ENCODE assay signal across 10 cellular contexts in genomic region chr12:121061831-121062230, GRCh38. TPM values are rescaled to one million over a fixed set of nuclear protein-coding genes. Genes with fewer than 3 reads are reported as not detected.
DNase-seq lines count a peak whose midpoint lies in the region; ATAC-seq and TF ChIP-seq lines count a peak whose summit lies in the region.
"Had no signal": no experiment of that assay in that cellular context is flagged by ENCODE, and none has a peak within 500 bp of the region (broad histone marks: within the 10 kb centered on the region; RNA-seq: fewer than 3 reads in every experiment).

No MANE protein-coding gene starts in this region.

- no peak overlapping the region for H3K4me3 Mint-ChIP-seq in CD8-positive, alpha-beta memory T cell
- H3K4me3 Mint-ChIP-seq in WTC11 (no peak overlapping the region), nephron progenitor cell (no peak overlapping the region)

- H3K27ac Mint-ChIP-seq in CD8-positive, alpha-beta memory T cell, result peak overlapping the region in 1 of 8 donors; percentile 43
- H3K27ac Mint-ChIP-seq in WTC11 (no peak overlapping the region), nephron progenitor cell (no peak overlapping the region)

- H3K4me1 Mint-ChIP-seq in CD8-positive, alpha-beta memory T cell, result peaks cover 12 to 16% (median 14%) of the 10 kb centered on the region in 3 donors
- H3K4me1 Mint-ChIP-seq in WTC11 (peaks cover 3% of the 10 kb centered on the region), nephron progenitor cell (peaks cover 7% of the 10 kb centered on the region)

- no peaks in the 10 kb centered on the region for H3K27me3 Mint-ChIP-seq in CD8-positive, alpha-beta memory T cell
- H3K27me3 Mint-ChIP-seq in WTC11 (ENCODE audit: low read depth) (peaks cover 4% of the 10 kb centered on the region; the same call in 1 of the 2 replicates), nephron progenitor cell (ENCODE audit: low read depth, poor library complexity) (peaks cover 22% of the 10 kb centered on the region)

- no peaks in the 10 kb centered on the region for H3K9me3 ChIP-seq in Loucy (ENCODE audit: insufficient read depth, low read depth, low read length)
- no peaks in the 10 kb centered on the region for H3K9me3 ChIP-seq in adipocyte (ENCODE audit: control insufficient read depth, low read length)
- no peaks in the 10 kb centered on the region for H3K9me3 ChIP-seq in CD8-positive, alpha-beta memory T cell (ENCODE audit: low read length)

- POLR2A ChIA-PET in CD8-positive, alpha-beta memory T cell (lab: Charles Lee), result interaction anchor here (1.0 kb wide), 1 partner anchor 31 kb away, joined by 3 read pairs; no protein-coding TSS in a partner anchor
- POLR2A ChIA-PET in WTC11 (lab: Charles Lee), result no interaction called here

- H3F3A ChIP-seq in Loucy (ENCODE audit: low read depth), result no peaks in the 10 kb centered on the region

- H3K4me3 ChIP-seq in Loucy (ENCODE audit: low read length, poor library complexity, severe bottlenecking), result no peak overlapping the region
- H3K4me3 ChIP-seq in adipocyte (ENCODE audit: low read length), result no peak overlapping the region
- no peak overlapping the region for H3K4me3 ChIP-seq in CD8-positive, alpha-beta memory T cell (ENCODE audit: low read length)

- CTCF ChIA-PET in CD8-positive, alpha-beta memory T cell (lab: Charles Lee), result interaction anchor here (1.3 to 4.5 kb wide), 10 partner anchors 10 to 89 kb away, joined by 5 to 93 read pairs (median 10); no protein-coding TSS in a partner anchor
- CTCF ChIA-PET in WTC11 (lab: Charles Lee), result interaction anchor here (0.9 to 1.5 kb wide), 2 partner anchors 34 to 45 kb away, joined by 4 read pairs; partner anchors contain the start of gene C12orf43

- H3K36me3 ChIP-seq in Loucy (ENCODE audit: insufficient read depth, low read length) (no peaks in the 10 kb centered on the region), adipocyte (ENCODE audit: control insufficient read depth, insufficient read depth, low read length, severe bottlenecking) (no peaks in the 10 kb centered on the region)
- no peaks in the 10 kb centered on the region for H3K36me3 ChIP-seq in CD8-positive, alpha-beta memory T cell (ENCODE audit: insufficient read depth, low read length)

- TF ChIP-seq CTCF in Loucy (conservative IDR thresholded peaks at IDR 0.05; ENCODE audit: low read length) (peak; percentile 80), WTC11 (IDR thresholded peaks at IDR 0.05) (no peak), nephron progenitor cell (IDR thresholded peaks at IDR 0.05) (no peak)

- H3K27ac ChIP-seq in CD8-positive, alpha-beta memory T cell (ENCODE audit: low read depth, low read length), result no peak overlapping the region

- H3K9me2 ChIP-seq in Loucy (replicated peaks; ENCODE audit: low read depth, low read length), result no peaks in the 10 kb centered on the region

- H3K79me2 ChIP-seq in Loucy (ENCODE audit: insufficient read depth, low read length), result no peaks in the 10 kb centered on the region

- H2AFZ ChIP-seq in Loucy (ENCODE audit: low read length), result no peak overlapping the region

- no peaks in the 10 kb centered on the region for H3K27me3 ChIP-seq in Loucy (ENCODE audit: insufficient read depth, low read length, poor library complexity, severe bottlenecking)
- H3K27me3 ChIP-seq in adipocyte (replicated peaks; ENCODE audit: control insufficient read depth, insufficient read depth, low read length), result no peaks in the 10 kb centered on the region
- no peaks in the 10 kb centered on the region for H3K27me3 ChIP-seq in CD8-positive, alpha-beta memory T cell (ENCODE audit: insufficient read depth, low read length, poor library complexity, severe bottlenecking)

- no peaks in the 10 kb centered on the region for H3K9me3 Mint-ChIP-seq in CD8-positive, alpha-beta memory T cell
- H3K9me3 Mint-ChIP-seq in WTC11 (no peaks in the 10 kb centered on the region), nephron progenitor cell (no peaks in the 10 kb centered on the region)

- H3K9ac ChIP-seq in Loucy (ENCODE audit: low read depth, low read length, poor library complexity, severe bottlenecking) (no peak overlapping the region), adipocyte (ENCODE audit: low read length) (no peak overlapping the region)

- H3K4me1 ChIP-seq in Loucy (ENCODE audit: insufficient read depth, low read length, poor library complexity, severe bottlenecking) (peaks cover 8% of the 10 kb centered on the region), adipocyte (ENCODE audit: control insufficient read depth, insufficient read depth, low read length) (peaks cover 5% of the 10 kb centered on the region)
- H3K4me1 ChIP-seq in CD8-positive, alpha-beta memory T cell (ENCODE audit: insufficient read depth, low read length), result peaks cover 8% of the 10 kb centered on the region

- ATAC-seq in WTC11, result no peak

- H3K4me2 ChIP-seq in Loucy (ENCODE audit: low read depth, low read length, poor library complexity, severe bottlenecking), result no peak overlapping the region

- DNase-seq in DMS114 treated with DMSO at 0.1 percent for 48 hours (lab: John Stamatoyannopoulos, UW; ENCODE audit: unreplicated experiment) (peak; percentile 55), adipocyte (ENCODE audit: low read depth) (peak; percentile 10), left kidney (ENCODE audit: low read depth, low spot score) (peak; percentile 9), WTC11 (ENCODE audit: low spot score) (no peak), nephron progenitor cell (no peak), DMS79 (lab: John Stamatoyannopoulos, UW) (no peak)
- no peak for DNase-seq in CD8-positive, alpha-beta memory T cell
- DNase-seq: central memory CD4-positive, alpha-beta T cell; Karpas-422 had no signal

- no peaks in the 10 kb centered on the region for H4K20me1 ChIP-seq in Loucy (ENCODE audit: insufficient read depth, low read length, poor library complexity, severe bottlenecking)

- H3K36me3 Mint-ChIP-seq in CD8-positive, alpha-beta memory T cell, result no peaks in the 10 kb centered on the region
- H3K36me3 Mint-ChIP-seq in WTC11, result no peaks in the 10 kb centered on the region
- H3K36me3 Mint-ChIP-seq in nephron progenitor cell (ENCODE audit: low read depth), result no peaks in the 10 kb centered on the region

TF ChIP-seq in WTC11, 78 proteins besides CTCF, POLR2A, EP300 and RAD21:
- TF ChIP-seq MXD4 (CRISPR knock-in tag; IDR thresholded peaks at IDR 0.05; ENCODE audit: borderline replicate concordance), result no peak
- TF ChIP-seq ZNF317 (CRISPR knock-in tag; IDR thresholded peaks at IDR 0.05; ENCODE audit: borderline replicate concordance, low read depth), result no peak
- TF ChIP-seq SOX15 (CRISPR knock-in tag; IDR thresholded peaks at IDR 0.05), result no peak
- no peak for TF ChIP-seq ZNF121 (CRISPR knock-in tag; IDR thresholded peaks at IDR 0.05)
- TF ChIP-seq GABPB1 (CRISPR knock-in tag; IDR thresholded peaks at IDR 0.05), result no peak
- no peak for TF ChIP-seq CREM (CRISPR knock-in tag; IDR thresholded peaks at IDR 0.05)

RNA-seq across cellular contexts. Expression of gene OASL, which starts 22.8 kb away (rescaled TPM):
- 1 to 10 TPM; 4.0 to 4.3 TPM for total RNA-seq in CD8-positive, alpha-beta memory T cell
- polyA plus RNA-seq in CD8-positive, alpha-beta memory T cell, result 21.2 TPM
- total RNA-seq in WTC11 (2021), result 0.28 TPM in 1 of 3 replicates, not detected in the others

RNA-seq across cellular contexts. Expression of gene C12orf43, which starts 45.5 kb away (rescaled TPM):
- total RNA-seq in CD8-positive, alpha-beta memory T cell, result 10 to 100 TPM; 38.1 to 40.3 TPM
- polyA plus RNA-seq in CD8-positive, alpha-beta memory T cell, result 24.9 TPM
- total RNA-seq in WTC11 (2021), result 19.1 to 20.7 TPM (median 19.2 TPM) in 3 replicates

Comparison
In these comparisons a context has a peak if more than half of its experiments do, and no peak if none do; other contexts are left out.
1. DNase-seq: peak in DMS114 treated with DMSO at 0.1 percent for 48 hours (single experiment), adipocyte (single experiment) and left kidney (single experiment); none in CD8-positive, alpha-beta memory T cell (0 of 5), WTC11 (single experiment), nephron progenitor cell (single experiment) and DMS79 (single experiment).